ENCODE assay signal across 8 cellular contexts in the genomic region with DNA sequence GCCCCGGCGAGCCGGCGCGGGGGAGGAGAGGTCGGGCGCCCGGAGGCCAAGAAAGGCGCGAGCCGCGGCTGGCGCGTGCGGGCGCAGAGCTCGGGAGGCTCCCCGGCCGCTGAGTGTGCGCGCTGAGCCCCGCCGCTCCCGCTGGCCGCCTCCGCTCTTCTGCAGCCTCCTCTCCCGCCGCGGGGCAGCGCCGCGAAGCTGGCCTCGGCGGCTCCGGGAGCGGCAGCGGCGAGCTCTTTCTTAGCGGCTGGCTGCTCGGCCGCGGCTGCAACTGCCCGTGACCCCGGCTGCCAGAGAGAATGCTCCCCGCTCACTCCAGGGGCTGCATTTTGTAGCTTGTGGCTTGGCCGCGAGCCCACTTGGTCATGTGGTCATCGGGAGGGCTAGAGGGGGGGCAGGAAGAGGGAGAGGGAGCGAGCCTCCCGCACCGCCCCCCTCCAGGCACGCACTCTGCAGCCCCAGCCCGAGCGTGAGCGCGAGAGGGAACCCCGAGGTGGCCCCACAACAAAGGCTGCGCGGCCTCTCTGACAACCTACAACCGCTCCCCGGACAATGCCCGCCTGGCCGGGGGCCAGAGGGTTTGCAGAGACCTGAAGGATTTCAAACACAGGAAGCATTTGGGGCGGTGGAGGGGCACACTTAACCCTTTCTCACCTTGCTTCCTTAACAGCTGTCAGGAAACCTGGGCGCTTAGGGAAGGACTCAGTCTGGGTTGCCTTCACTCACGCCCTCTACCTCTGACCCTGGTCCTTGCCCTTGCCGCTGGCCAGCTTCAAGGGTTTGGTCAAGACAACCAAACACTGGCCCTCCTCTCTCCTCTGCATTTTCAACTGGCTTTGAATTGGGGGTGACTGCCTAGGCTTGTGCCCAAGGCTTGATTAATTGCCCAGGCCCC. TPM values are rescaled to one million over a fixed set of nuclear protein-coding genes. Genes with fewer than 3 reads are reported as not detected.
DNase-seq lines count a peak whose midpoint lies in the region; ATAC-seq, FAIRE-seq and TF ChIP-seq lines count a peak whose summit lies in the region.

A gene with protein sequence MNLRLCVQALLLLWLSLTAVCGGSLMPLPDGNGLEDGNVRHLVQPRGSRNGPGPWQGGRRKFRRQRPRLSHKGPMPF (minus strand): TSS at position 305 of the 895 bp plus-strand sequence. CDS start 326 bp downstream, outside the sequence.

- FAIRE-seq in D721Med (lab: Jason Lieb, UNC): no peak

- ATAC-seq in GM18498 (IDR thresholded peaks at IDR 0.05; ENCODE audit: unreplicated experiment): peak; percentile 44
- ATAC-seq in naive thymus-derived CD4-positive, alpha-beta T cell: peak; percentile 64

- no peak for TF ChIP-seq POLR2A in esophagus squamous epithelium (IDR thresholded peaks at IDR 0.05)

- 54% methylated on average over 18 of the region's 67 CpGs; no CpG with 5 or more reads in 1 of the 2 donors for WGBS in esophagus squamous epithelium, 2 donors

- peak within 1 kb of the TSS; percentile 54 to 85 (median 68) for H3K4me3 Mint-ChIP-seq in naive thymus-derived CD4-positive, alpha-beta T cell

- peaks cover 9 to 24% (median 11%) of the 10 kb centered on the region in 3 donors for H3K4me1 ChIP-seq in esophagus squamous epithelium
- H3K4me1 ChIP-seq in naive thymus-derived CD4-positive, alpha-beta T cell (ENCODE audit: control insufficient read depth in 2 of 2, insufficient read depth in 2 of 2, low read length in 2 of 2): peaks cover 3 to 7% of the 10 kb centered on the region in 2 donors

- CTCF ChIA-PET in AG04449 (lab: Yijun Ruan, JAX): interaction anchor here (0.7 to 4.6 kb wide), 6 partner anchors 11 to 71 kb away, joined by 3 to 16 read pairs (median 8); no protein-coding TSS in a partner anchor
- CTCF ChIA-PET in naive thymus-derived CD4-positive, alpha-beta T cell (lab: Charles Lee): interaction anchor here (1.0 to 2.4 kb wide), 4 partner anchors 101 to 187 kb away, joined by 3 to 11 read pairs (median 4); no protein-coding TSS in a partner anchor

- peaks cover 0 to 24% (median 0%) of the 10 kb centered on the region in 4 donors for H3K27me3 ChIP-seq in esophagus squamous epithelium
- no peaks in the 10 kb centered on the region for H3K27me3 ChIP-seq in naive thymus-derived CD4-positive, alpha-beta T cell (ENCODE audit: control insufficient read depth in 2 of 2, insufficient read depth in 2 of 2, low read length in 2 of 2)

- peaks cover 6 to 12% (median 9%) of the 10 kb centered on the region in 7 donors for H3K4me1 Mint-ChIP-seq in naive thymus-derived CD4-positive, alpha-beta T cell

- TF ChIP-seq CTCF in AG04449 (IDR thresholded peaks at IDR 0.05; ENCODE audit: insufficient read depth, low read length, missing control alignments) (no peak), WI38 (IDR thresholded peaks at IDR 0.05; ENCODE audit: low read depth, low read length) (no peak), esophagus squamous epithelium (IDR thresholded peaks at IDR 0.05) (no peak), D721Med (IDR thresholded peaks at IDR 0.05; ENCODE audit: insufficient read depth, missing control alignments) (no peak)

- H3K27me3 Mint-ChIP-seq in naive thymus-derived CD4-positive, alpha-beta T cell: peaks cover 4 to 25% (median 5%) of the 10 kb centered on the region in 5 donors

- no peak within 1 kb of the TSS for H3K27ac ChIP-seq in esophagus squamous epithelium
- no peak within 1 kb of the TSS for H3K27ac ChIP-seq in naive thymus-derived CD4-positive, alpha-beta T cell (ENCODE audit: low read depth, low read length)

- intact Hi-C loops in esophagus squamous epithelium (cut with DNase I): no loop called here
- intact Hi-C loops in naive thymus-derived CD4-positive, alpha-beta T cell (cut with micrococcal nuclease): loop anchor here (1.0 to 5.0 kb wide), 3 partner anchors 23 to 127 kb away; no protein-coding TSS in a partner anchor

- no peaks in the 10 kb centered on the region for H3K36me3 Mint-ChIP-seq in naive thymus-derived CD4-positive, alpha-beta T cell

- H3K9me3 Mint-ChIP-seq in naive thymus-derived CD4-positive, alpha-beta T cell: no peaks in the 10 kb centered on the region

- DNase-seq in AG04449 (ENCODE audit: low read depth, low spot score) (no peak), HuH-7 (ENCODE audit: low spot score) (peak; percentile 32), esophagus squamous epithelium (lab: John Stamatoyannopoulos, UW) (no peak), GDM1 (lab: John Stamatoyannopoulos, UW) (no peak), D721Med (ENCODE audit: insufficient read length, low spot score) (no peak)
- DNase-seq in naive thymus-derived CD4-positive, alpha-beta T cell: peak in 1 of 9 donors; percentile 28

- H3K4me3 ChIP-seq in AG04449 (ENCODE audit: low read depth, low read length) (peak within 1 kb of the TSS; percentile 51), WI38 (ENCODE audit: low read depth, low read length) (peak within 1 kb of the TSS; percentile 58), esophagus squamous epithelium (peak within 1 kb of the TSS; percentile 29 to 62 (median 38))
- H3K4me3 ChIP-seq in naive thymus-derived CD4-positive, alpha-beta T cell (ENCODE audit: low read length): peak within 1 kb of the TSS; percentile 9

- H3K27ac Mint-ChIP-seq in naive thymus-derived CD4-positive, alpha-beta T cell: peak within 1 kb of the TSS in 1 of 9 donors; percentile 9

- H3K9me3 ChIP-seq in esophagus squamous epithelium: no peaks in the 10 kb centered on the region
- H3K9me3 ChIP-seq in naive thymus-derived CD4-positive, alpha-beta T cell (ENCODE audit: control insufficient read depth in 2 of 3, low read length in 3 of 3): no peaks in the 10 kb centered on the region

- POLR2A ChIA-PET in AG04449 (lab: Yijun Ruan, JAX): no interaction called here
- POLR2A ChIA-PET in naive thymus-derived CD4-positive, alpha-beta T cell (lab: Charles Lee): interaction anchor here (1.0 to 1.8 kb wide), 4 partner anchors 114 to 169 kb away, joined by 3 to 5 read pairs (median 4); no protein-coding TSS in a partner anchor

- no peaks in the 10 kb centered on the region for H3K36me3 ChIP-seq in esophagus squamous epithelium
- H3K36me3 ChIP-seq in naive thymus-derived CD4-positive, alpha-beta T cell (ENCODE audit: control insufficient read depth in 2 of 3, insufficient read depth in 3 of 3, low read length in 3 of 3): no peaks in the 10 kb centered on the region

RNA-seq across cellular contexts. Expression of the gene that starts here (rescaled TPM):
- under 1 TPM; 0.09 to 0.53 (median 0.44) TPM for total RNA-seq in esophagus squamous epithelium
- total RNA-seq in naive thymus-derived CD4-positive, alpha-beta T cell: under 1 TPM in 1 of 5 experiments, not detected in 4; 0.10 TPM
- not detected for polyA plus RNA-seq in naive thymus-derived CD4-positive, alpha-beta T cell

Comparison
In these comparisons a context has a peak if more than half of its experiments do, and no peak if none do; other contexts are left out.
1. Peak in ATAC-seq and H3K4me3 ChIP-seq in naive thymus-derived CD4-positive, alpha-beta T cell; RNA of the gene not detected or under 1 TPM.